ENCODE assay signal across 1 cellular context in genomic region chr2:73262108-73262651, GRCh38.
TF ChIP-seq lines count a peak whose summit lies in the region.

No MANE protein-coding gene starts in this region.

TF ChIP-seq in HepG2, 621 proteins besides CTCF, POLR2A, EP300 and RAD21 (continued from another document and continues in another):
- TF ChIP-seq, protein P1, sequence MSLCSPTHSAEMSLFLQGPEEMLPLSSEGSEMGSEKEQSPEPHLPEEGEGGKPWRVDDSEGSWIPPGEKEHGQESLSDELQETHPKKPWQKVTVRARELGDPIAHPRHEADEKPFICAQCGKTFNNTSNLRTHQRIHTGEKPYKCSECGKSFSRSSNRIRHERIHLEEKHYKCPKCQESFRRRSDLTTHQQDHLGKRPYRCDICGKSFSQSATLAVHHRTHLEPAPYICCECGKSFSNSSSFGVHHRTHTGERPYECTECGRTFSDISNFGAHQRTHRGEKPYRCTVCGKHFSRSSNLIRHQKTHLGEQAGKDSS (CRISPR knock-in tag; IDR thresholded peaks at IDR 0.05; ENCODE audit: borderline replicate concordance, low read depth), result no peak
- TF ChIP-seq ZNF138 (CRISPR knock-in tag; IDR thresholded peaks at IDR 0.05; ENCODE audit: low read depth) (0 out of 2 replicates have a peak, but pooled peaks have one; percentile 22), UBTF (CRISPR knock-in tag; IDR thresholded peaks at IDR 0.05) (peak; percentile 45; the same call in 1 of the 2 replicates), HMGA1 (CRISPR knock-in tag; conservative IDR thresholded peaks at IDR 0.05) (no peak), ZBTB21 (CRISPR knock-in tag; IDR thresholded peaks at IDR 0.05) (peak; percentile 52; the same call in 1 of the 2 replicates), ZNF333 (CRISPR knock-in tag; IDR thresholded peaks at IDR 0.05; ENCODE audit: borderline replicate concordance) (no peak), KDM5A (IDR thresholded peaks at IDR 0.05; ENCODE audit: borderline replicate concordance, low read length) (no peak), ZSCAN21 (CRISPR knock-in tag; IDR thresholded peaks at IDR 0.05; ENCODE audit: borderline replicate concordance) (no peak), SRSF1 (optimal IDR thresholded peaks at IDR 0.05; ENCODE audit: low read depth, low read length) (no peak), HOXA5 (CRISPR knock-in tag; IDR thresholded peaks at IDR 0.05) (no peak), SOX6 (IDR thresholded peaks at IDR 0.05) (no peak), SOX6 (CRISPR knock-in tag; IDR thresholded peaks at IDR 0.05) (peak; percentile 97), ONECUT2 (CRISPR knock-in tag; IDR thresholded peaks at IDR 0.05) (no peak), ZNF142 (CRISPR knock-in tag; IDR thresholded peaks at IDR 0.05) (no peak), TBX3 (IDR thresholded peaks at IDR 0.05; ENCODE audit: borderline replicate concordance) (peak; percentile 75; the same call in 1 of the 2 replicates), RFXANK (CRISPR knock-in tag; IDR thresholded peaks at IDR 0.05) (no peak), ZNF160 (CRISPR knock-in tag; IDR thresholded peaks at IDR 0.05) (no peak), IRF1 (CRISPR knock-in tag; IDR thresholded peaks at IDR 0.05; ENCODE audit: low read depth) (no peak), FIP1L1 (IDR thresholded peaks at IDR 0.05; ENCODE audit: borderline replicate concordance, insufficient read depth, low read depth, low read length) (no peak), KDM5B (CRISPR knock-in tag; IDR thresholded peaks at IDR 0.05; ENCODE audit: borderline replicate concordance) (no peak; the same call in 1 of the 2 replicates), STAT6 (CRISPR knock-in tag; IDR thresholded peaks at IDR 0.05; ENCODE audit: borderline replicate concordance) (no peak), ZNF136 (CRISPR knock-in tag; IDR thresholded peaks at IDR 0.05; ENCODE audit: low read depth) (peak; percentile 34; the same call in 1 of the 2 replicates)
- TF ChIP-seq, protein P2, sequence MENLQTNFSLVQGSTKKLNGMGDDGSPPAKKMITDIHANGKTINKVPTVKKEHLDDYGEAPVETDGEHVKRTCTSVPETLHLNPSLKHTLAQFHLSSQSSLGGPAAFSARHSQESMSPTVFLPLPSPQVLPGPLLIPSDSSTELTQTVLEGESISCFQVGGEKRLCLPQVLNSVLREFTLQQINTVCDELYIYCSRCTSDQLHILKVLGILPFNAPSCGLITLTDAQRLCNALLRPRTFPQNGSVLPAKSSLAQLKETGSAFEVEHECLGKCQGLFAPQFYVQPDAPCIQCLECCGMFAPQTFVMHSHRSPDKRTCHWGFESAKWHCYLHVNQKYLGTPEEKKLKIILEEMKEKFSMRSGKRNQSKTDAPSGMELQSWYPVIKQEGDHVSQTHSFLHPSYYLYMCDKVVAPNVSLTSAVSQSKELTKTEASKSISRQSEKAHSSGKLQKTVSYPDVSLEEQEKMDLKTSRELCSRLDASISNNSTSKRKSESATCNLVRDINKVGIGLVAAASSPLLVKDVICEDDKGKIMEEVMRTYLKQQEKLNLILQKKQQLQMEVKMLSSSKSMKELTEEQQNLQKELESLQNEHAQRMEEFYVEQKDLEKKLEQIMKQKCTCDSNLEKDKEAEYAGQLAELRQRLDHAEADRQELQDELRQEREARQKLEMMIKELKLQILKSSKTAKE (CRISPR knock-in tag; IDR thresholded peaks at IDR 0.05; ENCODE audit: borderline replicate concordance), result 0 out of 2 replicates have a peak, but pooled peaks have one; percentile 13
- TF ChIP-seq, protein P3, sequence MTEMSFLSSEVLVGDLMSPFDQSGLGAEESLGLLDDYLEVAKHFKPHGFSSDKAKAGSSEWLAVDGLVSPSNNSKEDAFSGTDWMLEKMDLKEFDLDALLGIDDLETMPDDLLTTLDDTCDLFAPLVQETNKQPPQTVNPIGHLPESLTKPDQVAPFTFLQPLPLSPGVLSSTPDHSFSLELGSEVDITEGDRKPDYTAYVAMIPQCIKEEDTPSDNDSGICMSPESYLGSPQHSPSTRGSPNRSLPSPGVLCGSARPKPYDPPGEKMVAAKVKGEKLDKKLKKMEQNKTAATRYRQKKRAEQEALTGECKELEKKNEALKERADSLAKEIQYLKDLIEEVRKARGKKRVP (CRISPR knock-in tag; IDR thresholded peaks at IDR 0.05), result peak in 1 of 2 experiments; percentile 54; a peak in 1 of 4 replicates
- TF ChIP-seq, protein P4, sequence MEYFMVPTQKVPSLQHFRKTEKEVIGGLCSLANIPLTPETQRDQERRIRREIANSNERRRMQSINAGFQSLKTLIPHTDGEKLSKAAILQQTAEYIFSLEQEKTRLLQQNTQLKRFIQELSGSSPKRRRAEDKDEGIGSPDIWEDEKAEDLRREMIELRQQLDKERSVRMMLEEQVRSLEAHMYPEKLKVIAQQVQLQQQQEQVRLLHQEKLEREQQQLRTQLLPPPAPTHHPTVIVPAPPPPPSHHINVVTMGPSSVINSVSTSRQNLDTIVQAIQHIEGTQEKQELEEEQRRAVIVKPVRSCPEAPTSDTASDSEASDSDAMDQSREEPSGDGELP (IDR thresholded peaks at IDR 0.05; ENCODE audit: borderline replicate concordance, low read depth), result peak; percentile 51; the same call in 1 of the 2 replicates
- TF ChIP-seq, protein P5, sequence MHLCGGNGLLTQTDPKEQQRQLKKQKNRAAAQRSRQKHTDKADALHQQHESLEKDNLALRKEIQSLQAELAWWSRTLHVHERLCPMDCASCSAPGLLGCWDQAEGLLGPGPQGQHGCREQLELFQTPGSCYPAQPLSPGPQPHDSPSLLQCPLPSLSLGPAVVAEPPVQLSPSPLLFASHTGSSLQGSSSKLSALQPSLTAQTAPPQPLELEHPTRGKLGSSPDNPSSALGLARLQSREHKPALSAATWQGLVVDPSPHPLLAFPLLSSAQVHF (CRISPR knock-in tag; IDR thresholded peaks at IDR 0.05), result no peak
